ENCODE assay signal across 10 cellular contexts in the genomic region with DNA sequence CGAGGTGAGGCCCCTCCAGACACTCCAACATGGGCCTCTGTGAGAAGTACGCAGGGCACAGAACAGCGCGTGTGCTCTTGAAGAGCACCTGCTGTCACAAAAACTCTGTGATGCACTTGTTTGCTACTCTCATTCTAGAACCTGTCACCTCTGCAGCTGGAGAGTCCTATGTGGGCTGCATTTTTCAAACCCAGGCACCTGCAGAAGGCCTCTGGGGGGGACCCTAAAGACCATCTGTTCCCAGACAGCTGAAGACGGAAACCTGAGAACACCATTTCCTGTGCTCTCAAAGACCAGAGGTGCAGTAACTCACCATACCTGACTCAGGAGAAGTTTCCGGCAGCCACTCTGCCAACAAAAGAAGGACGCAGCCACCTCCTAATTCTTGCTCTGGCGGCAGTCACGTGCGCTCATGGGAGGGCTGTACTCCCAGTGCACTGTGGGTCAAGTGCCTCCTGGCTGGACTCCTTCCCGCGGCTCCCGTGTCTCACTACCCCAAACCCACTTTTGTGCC. TPM values are rescaled to one million over a fixed set of nuclear protein-coding genes. Genes with fewer than 3 reads are reported as not detected.
DNase-seq lines count a peak whose midpoint lies in the region; ATAC-seq, FAIRE-seq and TF ChIP-seq lines count a peak whose summit lies in the region.
"Had no signal": no experiment of that assay in that cellular context is flagged by ENCODE, and none has a peak within 500 bp of the region (broad histone marks: within the 10 kb centered on the region; RNA-seq: fewer than 3 reads in every experiment).

No MANE protein-coding gene starts in this region.

- no peak overlapping the region for H3K4me3 Mint-ChIP-seq in Caco-2 (ENCODE audit: unreplicated experiment)
- peak overlapping the region; percentile 78 for H3K4me3 Mint-ChIP-seq in activated naive CD4-positive, alpha-beta T cell treated with anti-CD3 and anti-CD28 coated beads, Interleukin-2, amount 50 U/mL, for 24 hours
- peak overlapping the region; percentile 66 to 86 (median 79) for H3K4me3 Mint-ChIP-seq in naive thymus-derived CD8-positive, alpha-beta T cell
- H3K4me3 Mint-ChIP-seq: HFFc6 had no signal

- H4K12ac ChIP-seq in trophoblast cell (ENCODE audit: low read depth, low read length): no peak overlapping the region

- DNase-seq in Caco-2 (no peak), Peyer's patch (peak in 1 of 3 donors; percentile 43), urothelium cell line (ENCODE audit: low spot score) (no peak), trophoblast cell (no peak)
- peak in 7 of 10 donors; percentile 16 to 62 (median 37) for DNase-seq in naive thymus-derived CD8-positive, alpha-beta T cell
- DNase-seq: HFFc6 had no signal

- peaks cover 23% of the 10 kb centered on the region for H3K36me3 Mint-ChIP-seq in Caco-2 (ENCODE audit: insufficient read depth, unreplicated experiment)
- H3K36me3 Mint-ChIP-seq in activated naive CD4-positive, alpha-beta T cell treated with anti-CD3 and anti-CD28 coated beads, Interleukin-2, amount 50 U/mL, for 24 hours: peaks cover 12% of the 10 kb centered on the region
- H3K36me3 Mint-ChIP-seq in naive thymus-derived CD8-positive, alpha-beta T cell: peaks cover 0 to 15% (median 0%) of the 10 kb centered on the region in 3 donors

- H3K9me3 ChIP-seq in Caco-2 (no peaks in the 10 kb centered on the region), Peyer's patch (no peaks in the 10 kb centered on the region), trophoblast cell (ENCODE audit: insufficient read depth, low read depth, low read length) (no peaks in the 10 kb centered on the region)

- H4K91ac ChIP-seq in trophoblast cell (ENCODE audit: low read depth, low read length): no peak overlapping the region

- H2BK12ac ChIP-seq in trophoblast cell (ENCODE audit: low read length): no peak overlapping the region

- TF ChIP-seq CTCF in Caco-2 (IDR thresholded peaks at IDR 0.05; ENCODE audit: insufficient read depth in 1 of 2, low read depth in 1 of 2, low read length in 1 of 2, severe bottlenecking in 1 of 2, unreplicated experiment in 1 of 2) (no peak), Peyer's patch (IDR thresholded peaks at IDR 0.05) (no peak)

- POLR2A ChIA-PET in Caco-2 (lab: Charles Lee): no interaction called here
- POLR2A ChIA-PET in naive thymus-derived CD8-positive, alpha-beta T cell (lab: Charles Lee): interaction anchor here (0.7 to 7.8 kb wide), 7 partner anchors 10 to 417 kb away, joined by 3 to 81 read pairs (median 11); partner anchors contain the start of genes NDUFA11, RANBP3 and VMAC

- H3K9ac ChIP-seq in trophoblast cell (ENCODE audit: low read length): no peak overlapping the region

- H2BK5ac ChIP-seq in trophoblast cell (ENCODE audit: low read depth, low read length, poor library complexity): no peak overlapping the region

- no peak overlapping the region for H3K23ac ChIP-seq in trophoblast cell (ENCODE audit: low read length)

- no peaks in the 10 kb centered on the region for H3K27me3 Mint-ChIP-seq in Caco-2 (ENCODE audit: insufficient read depth, unreplicated experiment)
- H3K27me3 Mint-ChIP-seq in activated naive CD4-positive, alpha-beta T cell treated with anti-CD3 and anti-CD28 coated beads, Interleukin-2, amount 50 U/mL, for 24 hours: no peaks in the 10 kb centered on the region
- H3K27me3 Mint-ChIP-seq in naive thymus-derived CD8-positive, alpha-beta T cell: no peaks in the 10 kb centered on the region

- no peak overlapping the region for H3K4me2 ChIP-seq in trophoblast cell (ENCODE audit: low read length)

- no peak overlapping the region for H3K4me3 ChIP-seq in Caco-2 (ENCODE audit: low read depth, low read length)
- no peak overlapping the region for H3K4me3 ChIP-seq in Peyer's patch
- H3K4me3 ChIP-seq in trophoblast cell (ENCODE audit: low read depth, low read length): no peak overlapping the region

- no peak for FAIRE-seq in urothelium cell line (lab: Jason Lieb, UNC)
- FAIRE-seq: D721Med had no signal

- no peak for TF ChIP-seq POLR2A in Peyer's patch (IDR thresholded peaks at IDR 0.05)

- CTCF ChIA-PET in Caco-2 (lab: Charles Lee): interaction anchor here (0.7 kb wide), 1 partner anchor 269 kb away, joined by 4 read pairs; no protein-coding TSS in a partner anchor

- H3K14ac ChIP-seq in trophoblast cell (ENCODE audit: low read length): no peak overlapping the region

- H3K27me3 ChIP-seq in Caco-2 (replicated peaks; ENCODE audit: control insufficient read depth, insufficient read depth, low read length) (no peaks in the 10 kb centered on the region), Peyer's patch (no peaks in the 10 kb centered on the region), trophoblast cell (ENCODE audit: insufficient read depth, low read length) (no peaks in the 10 kb centered on the region)

- peaks cover 12% of the 10 kb centered on the region for H3K4me1 ChIP-seq in Caco-2
- peaks cover 4 to 83% (median 30%) of the 10 kb centered on the region in 4 donors for H3K4me1 ChIP-seq in Peyer's patch
- H3K4me1 ChIP-seq in trophoblast cell (ENCODE audit: control insufficient read depth in 1 of 2, insufficient read depth in 2 of 2, low read length in 2 of 2): peaks cover 8 to 18% of the 10 kb centered on the region in 2 experiments

- H3K27ac Mint-ChIP-seq in Caco-2 (ENCODE audit: unreplicated experiment): peak overlapping the region; percentile 56
- H3K27ac Mint-ChIP-seq in activated naive CD4-positive, alpha-beta T cell treated with anti-CD3 and anti-CD28 coated beads, Interleukin-2, amount 50 U/mL, for 24 hours: peak overlapping the region; percentile 95
- H3K27ac Mint-ChIP-seq in naive thymus-derived CD8-positive, alpha-beta T cell: peak overlapping the region; percentile 90 to 100 (median 94)
- H3K27ac Mint-ChIP-seq: HFFc6 had no signal

- no peaks in the 10 kb centered on the region for H3K9me3 Mint-ChIP-seq in Caco-2 (ENCODE audit: unreplicated experiment)
- no peaks in the 10 kb centered on the region for H3K9me3 Mint-ChIP-seq in activated naive CD4-positive, alpha-beta T cell treated with anti-CD3 and anti-CD28 coated beads, Interleukin-2, amount 50 U/mL, for 24 hours
- no peaks in the 10 kb centered on the region for H3K9me3 Mint-ChIP-seq in naive thymus-derived CD8-positive, alpha-beta T cell
- H3K9me3 Mint-ChIP-seq: HFFc6 had no signal

- no peak overlapping the region for H4K8ac ChIP-seq in trophoblast cell (ENCODE audit: low read depth, low read length)

- ATAC-seq in naive thymus-derived CD8-positive, alpha-beta T cell: peak; percentile 75 to 78
- ATAC-seq in GM21737 (IDR thresholded peaks at IDR 0.05; ENCODE audit: unreplicated experiment) (no peak), HG03520 (IDR thresholded peaks at IDR 0.05; ENCODE audit: unreplicated experiment) (no peak)

- no peaks in the 10 kb centered on the region for H3K79me1 ChIP-seq in trophoblast cell (ENCODE audit: low read length)

- BruUV-seq in Caco-2 (replicated peaks; lab: Mats Ljungman, UMichigan): no TSS peak

- intact Hi-C loops in Caco-2 (cut with micrococcal nuclease; ENCODE audit: unreplicated experiment): no loop called here

- H2AFZ ChIP-seq in trophoblast cell (ENCODE audit: insufficient read depth, low read length, poor library complexity): no peak overlapping the region

- no CpG with 5 or more reads among the region's 13 CpGs for WGBS in trophoblast cell (ENCODE audit: extremely low coverage, insufficient coverage, insufficient read length)

- H3K4me1 Mint-ChIP-seq in Caco-2 (ENCODE audit: low read depth, unreplicated experiment): peaks cover 7% of the 10 kb centered on the region
- peaks cover 95% of the 10 kb centered on the region for H3K4me1 Mint-ChIP-seq in activated naive CD4-positive, alpha-beta T cell treated with anti-CD3 and anti-CD28 coated beads, Interleukin-2, amount 50 U/mL, for 24 hours
- H3K4me1 Mint-ChIP-seq in naive thymus-derived CD8-positive, alpha-beta T cell: peaks cover 70 to 99% (median 95%) of the 10 kb centered on the region in 4 donors

- H2BK120ac ChIP-seq in trophoblast cell (ENCODE audit: insufficient read depth, low read length, poor library complexity): no peak overlapping the region

- H3K18ac ChIP-seq in trophoblast cell (ENCODE audit: low read length): no peak overlapping the region

- no peak overlapping the region for H2AK5ac ChIP-seq in trophoblast cell (ENCODE audit: low read length)

- no peak overlapping the region for H3K4ac ChIP-seq in trophoblast cell (ENCODE audit: low read depth, low read length)

- H3K36me3 ChIP-seq in Caco-2 (ENCODE audit: control insufficient read depth, insufficient read depth, low read length) (peaks cover 4% of the 10 kb centered on the region), Peyer's patch (peaks cover 0 to 11% (median 0%) of the 10 kb centered on the region in 3 donors), trophoblast cell (ENCODE audit: control insufficient read depth in 1 of 2, insufficient read depth in 2 of 2, low read length in 2 of 2) (peaks cover 14 to 28% of the 10 kb centered on the region in 2 experiments)

- no peaks in the 10 kb centered on the region for H3K79me2 ChIP-seq in trophoblast cell (ENCODE audit: control insufficient read depth, insufficient read depth, low read length, poor library complexity)

- peak overlapping the region; percentile 21 to 70 (median 60) for H3K27ac ChIP-seq in Peyer's patch
- no peak overlapping the region for H3K27ac ChIP-seq in trophoblast cell (ENCODE audit: low read depth, low read length)

RNA-seq across cellular contexts. Expression of gene RANBP3, which starts 28.1 kb away (rescaled TPM):
- total RNA-seq in Caco-2 (2022) (85.4 and 90.4 TPM in 2 replicates), Peyer's patch (100 to 1,000 TPM in 2 of 4 donors, 10 to 100 TPM in 2; 59.7 to 104 (median 91.1) TPM)
- 100 to 1,000 TPM; 128 to 145 TPM for total RNA-seq in naive thymus-derived CD8-positive, alpha-beta T cell
- polyA plus RNA-seq in naive thymus-derived CD8-positive, alpha-beta T cell: 10 to 100 TPM in 1 of 3 donors, 1 to 10 TPM in 2; 7.7 to 13.0 (median 9.1) TPM
- 85.2 and 95.7 TPM in 2 replicates for polyA plus RNA-seq in trophoblast cell (2013)

RNA-seq across cellular contexts. Expression of gene CAPS, which starts 35.8 kb away (rescaled TPM):
- 5.8 and 7.2 TPM in 2 replicates for total RNA-seq in Caco-2 (2022)
- total RNA-seq in Peyer's patch: 10 to 100 TPM in 3 of 4 donors, 1 to 10 TPM in 1; 9.5 to 44.6 (median 24.4) TPM
- 10 to 100 TPM; 55.9 to 58.3 TPM for total RNA-seq in naive thymus-derived CD8-positive, alpha-beta T cell
- polyA plus RNA-seq in naive thymus-derived CD8-positive, alpha-beta T cell: 1 to 10 TPM; 1.3 to 2.8 (median 2.0) TPM
- polyA plus RNA-seq in trophoblast cell (2013): 3.7 and 3.8 TPM in 2 replicates

RNA-seq across cellular contexts. Expression of gene VMAC, which starts 45.2 kb away (rescaled TPM):
- total RNA-seq in Caco-2 (2022): 4.7 and 4.8 TPM in 2 replicates
- 10 to 100 TPM in 3 of 4 donors, 1 to 10 TPM in 1; 9.6 to 24.8 (median 18.4) TPM for total RNA-seq in Peyer's patch
- 10 to 100 TPM; 32.7 to 34.5 TPM for total RNA-seq in naive thymus-derived CD8-positive, alpha-beta T cell
- polyA plus RNA-seq in naive thymus-derived CD8-positive, alpha-beta T cell: 1 to 10 TPM; 6.2 to 8.4 (median 7.0) TPM
- 3.1 and 3.2 TPM in 2 replicates for polyA plus RNA-seq in trophoblast cell (2013)

RNA-seq across cellular contexts. Expression of gene NDUFA11, which starts 46.3 kb away (rescaled TPM):
- total RNA-seq in Caco-2 (2022) (272 and 274 TPM in 2 replicates), Peyer's patch (100 to 1,000 TPM; 101 to 194 (median 169) TPM)
- total RNA-seq in naive thymus-derived CD8-positive, alpha-beta T cell: 100 to 1,000 TPM; 116 to 131 TPM
- polyA plus RNA-seq in naive thymus-derived CD8-positive, alpha-beta T cell: 100 to 1,000 TPM; 374 to 404 (median 395) TPM
- polyA plus RNA-seq in trophoblast cell (2013): 291 and 293 TPM in 2 replicates

Comparison
In these comparisons a context has a peak if more than half of its experiments do, and no peak if none do; other contexts are left out.
1. DNase-seq: peak in naive thymus-derived CD8-positive, alpha-beta T cell (7 of 10); none in Caco-2 (0 of 2), urothelium cell line (single experiment) and trophoblast cell (0 of 2).
2. ATAC-seq: peak in naive thymus-derived CD8-positive, alpha-beta T cell (2 of 2); none in GM21737 (single experiment) and HG03520 (single experiment).
3. Peak in every context shown above with its lines, with median percentiles within 50 percentile points of each other: H3K27ac Mint-ChIP-seq.